ENCODE assay signal across 22 cellular contexts in the genomic region with DNA sequence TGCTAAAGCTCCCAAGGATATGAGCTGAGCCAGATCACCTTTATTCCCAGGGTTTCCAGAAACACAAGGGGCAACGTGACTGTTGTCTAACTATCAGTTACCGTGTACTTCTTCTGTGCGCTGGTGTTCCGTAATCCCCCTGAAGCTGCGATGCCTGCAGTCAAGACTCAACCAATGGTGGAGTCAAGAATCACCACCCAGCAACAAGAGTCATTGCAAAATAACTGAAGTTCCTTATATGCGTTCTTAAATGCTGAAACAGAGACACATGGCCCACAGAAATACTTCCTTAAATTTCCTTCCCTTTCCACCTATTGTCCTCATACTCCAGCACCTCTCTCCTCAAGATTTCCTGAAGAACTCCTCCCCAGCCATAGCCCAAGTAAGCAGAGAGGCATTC.
DNase-seq lines count a peak whose midpoint lies in the region; TF ChIP-seq lines count a peak whose summit lies in the region.
"Had no signal": no experiment of that assay in that cellular context is flagged by ENCODE, and none has a peak within 500 bp of the region (broad histone marks: within the 10 kb centered on the region; RNA-seq: fewer than 3 reads in every experiment).

No MANE protein-coding gene starts in this region.

- WGBS in stomach, 5 donors = 88 to 97% (median 90%) methylated on average over 6 of the region's 6 CpGs

- peak overlapping the region; percentile 71 for H3K27ac ChIP-seq in epithelial cell of prostate
- peak overlapping the region; percentile 71 to 82 (median 79) for H3K27ac ChIP-seq in stomach
- H3K27ac ChIP-seq: VCaP had no signal

- peaks cover 5 to 53% (median 16%) of the 10 kb centered on the region in 4 donors for H3K4me1 ChIP-seq in stomach

- H3K27ac Mint-ChIP-seq in HFFc6 = peak overlapping the region; percentile 51
- H3K27ac Mint-ChIP-seq: activated CD4-positive, alpha-beta memory T cell treated with anti-CD3 and anti-CD28 coated beads for 36 hours; IgD-negative memory B cell; stimulated activated memory B cell treated with anti-CD40 and anti-IgM and Interleukin-4, amounts not matched to agents 10 μg/mL and 1 μg/mL and 100 μg/mL, for 72 hours; T-helper 17 cell had no signal

- intact Hi-C loops in stomach (cut with DNase I; ENCODE audit: low total_unique reads) = loop anchor here (5.0 kb wide), 1 partner anchor 600 kb away; no protein-coding TSS in a partner anchor

- no peaks in the 10 kb centered on the region for H3K9me3 ChIP-seq in stomach
- H3K9me3 ChIP-seq: mucosa of descending colon had no signal

- H3K36me3 Mint-ChIP-seq in HFFc6 (ENCODE audit: low read depth) = no peaks in the 10 kb centered on the region
- H3K36me3 Mint-ChIP-seq: activated CD4-positive, alpha-beta memory T cell treated with anti-CD3 and anti-CD28 coated beads for 36 hours; IgD-negative memory B cell; stimulated activated memory B cell treated with anti-CD40 and anti-IgM and Interleukin-4, amounts not matched to agents 10 μg/mL and 1 μg/mL and 100 μg/mL, for 72 hours had no signal

- H3K4me3 ChIP-seq in stomach = no peak overlapping the region
- H3K4me3 ChIP-seq: mucosa of descending colon had no signal

- no peak for DNase-seq in HFFc6
- DNase-seq in NOMO-1 (lab: John Stamatoyannopoulos, UW; ENCODE audit: unreplicated experiment in 2 of 2) = peak; percentile 83 to 95
- no peak for DNase-seq in epithelial cell of prostate (ENCODE audit: low read depth, low spot score)
- DNase-seq in stomach = no peak
- no peak for DNase-seq in superior temporal gyrus (ENCODE audit: extremely low spot score)
- DNase-seq in NK-92 (lab: John Stamatoyannopoulos, UW; ENCODE audit: unreplicated experiment) = no peak
- DNase-seq in amniotic stem cell (lab: John Stamatoyannopoulos, UW) = no peak
- DNase-seq: activated CD4-positive, alpha-beta memory T cell treated with anti-CD3 and anti-CD28 coated beads for 36 hours; activated naive CD4-positive, alpha-beta T cell; activated T-cell treated with anti-CD3 and anti-CD28 coated beads for 4 hours; effector CD8-positive, alpha-beta T cell; NCI-H1092; NCI-H2081 treated with DMSO at 0.1 percent for 48 hours; NK-92 treated with Interleukin-12 subunit alpha and Interleukin-12 subunit beta, amount 100 ng/mL, for 24 hours; nucleus accumbens; right cardiac atrium; T-helper 17 cell had no signal

- TF ChIP-seq CTCF in HFFc6 (IDR thresholded peaks at IDR 0.05) (no peak), stomach (IDR thresholded peaks at IDR 0.05) (no peak)

- H3K4me3 Mint-ChIP-seq in HFFc6 = no peak overlapping the region
- H3K4me3 Mint-ChIP-seq: activated CD4-positive, alpha-beta memory T cell treated with anti-CD3 and anti-CD28 coated beads for 36 hours; central memory CD8-positive, alpha-beta T cell; IgD-negative memory B cell; stimulated activated memory B cell treated with anti-CD40 and anti-IgM and Interleukin-4, amounts not matched to agents 10 μg/mL and 1 μg/mL and 100 μg/mL, for 72 hours; T-helper 17 cell had no signal

- H3K27me3 Mint-ChIP-seq in HFFc6 (ENCODE audit: insufficient read depth) = no peaks in the 10 kb centered on the region; the same call in none of the 2 replicates

- H3K27me3 ChIP-seq in stomach = no peaks in the 10 kb centered on the region

- peaks cover 65% of the 10 kb centered on the region for H3K4me1 Mint-ChIP-seq in HFFc6 (ENCODE audit: low read depth)

- H3K9me3 Mint-ChIP-seq in HFFc6 = no peaks in the 10 kb centered on the region
- H3K9me3 Mint-ChIP-seq: activated CD4-positive, alpha-beta memory T cell treated with anti-CD3 and anti-CD28 coated beads for 36 hours; central memory CD8-positive, alpha-beta T cell; IgD-negative memory B cell; stimulated activated memory B cell treated with anti-CD40 and anti-IgM and Interleukin-4, amounts not matched to agents 10 μg/mL and 1 μg/mL and 100 μg/mL, for 72 hours had no signal

- no peaks in the 10 kb centered on the region for H3K36me3 ChIP-seq in stomach

- TF ChIP-seq POLR2A in stomach (IDR thresholded peaks at IDR 0.05) = no peak

- no peak for TF ChIP-seq EP300 in stomach (IDR thresholded peaks at IDR 0.05)

Comparison
In these comparisons a context has a peak if more than half of its experiments do, and no peak if none do; other contexts are left out.
1. DNase-seq: peak in NOMO-1 (2 of 2); none in HFFc6 (single experiment), epithelial cell of prostate (single experiment), stomach (single experiment), superior temporal gyrus (single experiment), NK-92 (single experiment) and amniotic stem cell (single experiment).